11 cellular contexts compared by ENCODE assay signal in the genomic region with DNA sequence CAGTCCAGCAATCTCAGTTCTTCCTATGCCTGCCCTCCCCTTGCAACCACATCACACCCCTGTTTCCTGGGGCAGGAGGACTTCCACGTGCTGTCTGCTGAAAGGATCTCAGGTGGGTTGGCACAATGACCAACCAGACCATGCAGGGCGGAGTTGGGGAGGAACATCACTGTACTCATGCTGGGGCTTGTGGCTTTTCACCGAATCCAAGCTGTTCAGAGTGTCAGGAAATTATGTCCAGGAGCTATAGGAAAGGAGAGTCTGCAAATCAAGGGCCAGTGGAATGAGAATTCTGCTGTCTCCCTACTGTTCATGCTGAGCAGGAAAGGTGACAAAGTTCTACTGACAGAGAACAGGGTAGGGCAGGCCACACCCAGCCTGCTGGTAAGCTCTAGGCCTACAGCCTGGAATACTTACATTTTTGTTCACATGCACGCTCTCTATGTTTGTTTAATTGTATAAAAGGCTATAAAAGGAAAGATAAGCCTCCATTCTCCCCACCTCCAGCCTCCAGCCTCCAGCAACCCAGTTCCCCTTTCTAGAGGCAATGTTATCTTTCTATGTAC. TPM values are rescaled to one million over a fixed set of nuclear protein-coding genes. Genes with fewer than 3 reads are reported as not detected.
A peak's percentile ranks its signal among the peaks of the same experiment; 100 is the strongest.
DNase-seq lines count a peak whose midpoint lies in the region; ATAC-seq and TF ChIP-seq lines count a peak whose summit lies in the region.
"Had no signal": no experiment of that assay in that cellular context is flagged by ENCODE, and none has a peak within 500 bp of the region (broad histone marks: within the 10 kb centered on the region; RNA-seq: fewer than 3 reads in every experiment).

No MANE protein-coding gene starts in this region.

- TF ChIP-seq CTCF in RWPE1 (conservative IDR thresholded peaks at IDR 0.05; ENCODE audit: low read depth) (no peak), hepatocyte (IDR thresholded peaks at IDR 0.05; ENCODE audit: poor library complexity) (no peak), thyroid gland (IDR thresholded peaks at IDR 0.05) (no peak)

- POLR2A ChIA-PET in RWPE1 (lab: Yijun Ruan, JAX; ENCODE audit: low non-redundant PET): no interaction called here

- H3K79me2 ChIP-seq in hepatocyte: no peaks in the 10 kb centered on the region

- no peaks in the 10 kb centered on the region for H3K9me2 ChIP-seq in hepatocyte (replicated peaks; ENCODE audit: insufficient read depth)

- peak overlapping the region; percentile 58 for H3K4me2 ChIP-seq in hepatocyte
- H3K4me2 ChIP-seq: smooth muscle cell had no signal

- TF ChIP-seq POLR2A in thyroid gland (IDR thresholded peaks at IDR 0.05): peak in 1 of 2 donors; percentile 6

- intact Hi-C loops in thyroid gland (cut with DNase I) (no loop called here), sciatic nerve (cut with DNase I) (no loop called here)

- no peak for ATAC-seq in activated T-cell treated with anti-CD3 and anti-CD28 coated beads, Interleukin-2, amount 50 U/mL, for 4 hours
- ATAC-seq in sciatic nerve: no peak
- ATAC-seq: SK-N-SH treated with all-trans-retinoic acid at 6 μM for 48 hours had no signal

- no peaks in the 10 kb centered on the region for H3K27me3 Mint-ChIP-seq in activated T-cell treated with anti-CD3 and anti-CD28 coated beads, Interleukin-2, amount 50 U/mL, for 4 hours (ENCODE audit: low read depth)

- DNase-seq in activated T-cell treated with anti-CD3 and anti-CD28 coated beads, Interleukin-2, amount 50 U/mL, for 4 hours: no peak
- DNase-seq in activated T-cell treated with anti-CD3 and anti-CD28 coated beads, Interleukin-2, amount 50 U/mL, for 48 hours: no peak
- DNase-seq in RWPE1 (ENCODE audit: low spot score) (no peak), hepatocyte (ENCODE audit: low spot score) (peak; percentile 80), thyroid gland (peak; percentile 33 to 36), sciatic nerve (ENCODE audit: low spot score) (no peak), NCI-H748 treated with DMSO at 0.1 percent for 48 hours (lab: John Stamatoyannopoulos, UW) (no peak)
- no peak for DNase-seq in NK-92 treated with Interleukin-12 subunit alpha and Interleukin-12 subunit beta, amount 100 ng/mL, for 24 hours (lab: John Stamatoyannopoulos, UW)

- H3K4me1 ChIP-seq in hepatocyte (ENCODE audit: insufficient read depth) (peaks cover 35% of the 10 kb centered on the region), thyroid gland (peaks cover 41 to 51% of the 10 kb centered on the region in 2 donors)

- H3K4me3 ChIP-seq in hepatocyte: no peak overlapping the region
- no peak overlapping the region for H3K4me3 ChIP-seq in thyroid gland (replicated peaks in 1 of 3)
- H3K4me3 ChIP-seq: smooth muscle cell had no signal

- H3K9me3 ChIP-seq in hepatocyte (ENCODE audit: low read depth) (no peaks in the 10 kb centered on the region), thyroid gland (no peaks in the 10 kb centered on the region)

- H3K27ac ChIP-seq in RWPE1 (peak overlapping the region; percentile 100), hepatocyte (peak overlapping the region; percentile 99), thyroid gland (peak overlapping the region; percentile 62 to 67 (median 66))

- WGBS in hepatocyte (ENCODE audit: low lambda C conversion rate, missing lambda C conversion rate): 74% methylated on average over 4 of the region's 4 CpGs
- WGBS in thyroid gland, 2 donors: 56 to 66% methylated on average over 4 of the region's 4 CpGs

- peaks cover 59% of the 10 kb centered on the region for H3K4me1 Mint-ChIP-seq in activated T-cell treated with anti-CD3 and anti-CD28 coated beads, Interleukin-2, amount 50 U/mL, for 4 hours (ENCODE audit: low read depth)

- H3K36me3 Mint-ChIP-seq in activated T-cell treated with anti-CD3 and anti-CD28 coated beads, Interleukin-2, amount 50 U/mL, for 4 hours (ENCODE audit: insufficient read depth): no peaks in the 10 kb centered on the region

- H3K36me3 ChIP-seq in hepatocyte (replicated peaks; ENCODE audit: insufficient read depth, low read depth) (no peaks in the 10 kb centered on the region), thyroid gland (no peaks in the 10 kb centered on the region)

- no peaks in the 10 kb centered on the region for H4K20me1 ChIP-seq in hepatocyte (ENCODE audit: insufficient read depth, poor library complexity, severe bottlenecking)

- H3K4me3 Mint-ChIP-seq in activated T-cell treated with anti-CD3 and anti-CD28 coated beads, Interleukin-2, amount 50 U/mL, for 4 hours: peak overlapping the region; percentile 31

- CTCF ChIA-PET in RWPE1 (lab: Yijun Ruan, JAX): no interaction called here

- H3K27me3 ChIP-seq in hepatocyte (no peaks in the 10 kb centered on the region), thyroid gland (no peaks in the 10 kb centered on the region)

- no peaks in the 10 kb centered on the region for H3K9me3 Mint-ChIP-seq in activated T-cell treated with anti-CD3 and anti-CD28 coated beads, Interleukin-2, amount 50 U/mL, for 4 hours

- no peak overlapping the region for H2AFZ ChIP-seq in hepatocyte

RNA-seq across cellular contexts. Expression of a gene that starts 1.7 kb away (rescaled TPM):
- not detected for total RNA-seq in activated T-cell treated with anti-CD3 and anti-CD28 coated beads, Interleukin-2, amount 50 U/mL, for 4 hours
- 0.77 and 1.2 TPM in 2 replicates for total RNA-seq in hepatocyte
- 1.9 and 3.0 TPM in 2 replicates for polyA plus RNA-seq in hepatocyte
- 1 to 10 TPM in 1 of 4 donors, not detected in 3; 1.4 TPM for total RNA-seq in thyroid gland
- not detected for total RNA-seq in sciatic nerve
- total RNA-seq: lung microvascular endothelial cell, smooth muscle cell had no signal
- polyA plus RNA-seq: smooth muscle cell had no signal

RNA-seq across cellular contexts. Expression of a gene that starts 28.3 kb away (rescaled TPM):
- 1 to 10 TPM; 5.7 to 8.0 (median 7.4) TPM for total RNA-seq in activated T-cell treated with anti-CD3 and anti-CD28 coated beads, Interleukin-2, amount 50 U/mL, for 4 hours
- total RNA-seq in hepatocyte: 13.7 and 17.5 TPM in 2 replicates
- 7.9 and 16.0 TPM in 2 replicates for polyA plus RNA-seq in hepatocyte
- total RNA-seq in thyroid gland: 10 to 100 TPM; 23.5 to 53.6 (median 39.8) TPM
- 36.7 TPM for total RNA-seq in sciatic nerve
- total RNA-seq: smooth muscle cell had no signal
- polyA plus RNA-seq: smooth muscle cell had no signal

RNA-seq across cellular contexts. Expression of a gene that starts 49.4 kb away (rescaled TPM):
- 1 to 10 TPM in 1 of 3 donors, under 1 TPM in 2; 0.63 to 1.7 (median 0.90) TPM for total RNA-seq in activated T-cell treated with anti-CD3 and anti-CD28 coated beads, Interleukin-2, amount 50 U/mL, for 4 hours
- total RNA-seq in hepatocyte: 26.9 and 32.4 TPM in 2 replicates
- polyA plus RNA-seq in hepatocyte: 49.6 and 59.9 TPM in 2 replicates
- 10 to 100 TPM; 42.8 to 96.0 (median 74.6) TPM for total RNA-seq in thyroid gland
- 158 TPM for total RNA-seq in sciatic nerve

RNA-seq across cellular contexts. Expression of a gene that starts 59.0 kb away (rescaled TPM):
- not detected for total RNA-seq in activated T-cell treated with anti-CD3 and anti-CD28 coated beads, Interleukin-2, amount 50 U/mL, for 4 hours
- not detected in 2 replicates for total RNA-seq in hepatocyte
- polyA plus RNA-seq in hepatocyte: not detected in 2 replicates
- total RNA-seq in thyroid gland: under 1 TPM in 1 of 4 donors, not detected in 3; 0.94 TPM
- total RNA-seq in sciatic nerve: 9.2 TPM
- total RNA-seq: lung microvascular endothelial cell, smooth muscle cell had no signal
- polyA plus RNA-seq: smooth muscle cell had no signal

Comparison
In these comparisons a context has a peak if more than half of its experiments do, and no peak if none do; other contexts are left out.
1. DNase-seq: peak in hepatocyte (single experiment) and thyroid gland (2 of 2); none in activated T-cell treated with anti-CD3 and anti-CD28 coated beads, Interleukin-2, amount 50 U/mL, for 4 hours (single experiment), activated T-cell treated with anti-CD3 and anti-CD28 coated beads, Interleukin-2, amount 50 U/mL, for 48 hours (0 of 2), RWPE1 (single experiment), sciatic nerve (single experiment), NCI-H748 treated with DMSO at 0.1 percent for 48 hours (single experiment) and NK-92 treated with Interleukin-12 subunit alpha and Interleukin-12 subunit beta, amount 100 ng/mL, for 24 hours (single experiment).
2. RNA of a gene that starts 49.4 kb away (total RNA-seq): 158 TPM in sciatic nerve (single experiment), 42.8 to 96.0 TPM in thyroid gland and 26.9 to 32.4 TPM in hepatocyte; 0.63 to 1.7 TPM in activated T-cell treated with anti-CD3 and anti-CD28 coated beads, Interleukin-2, amount 50 U/mL, for 4 hours; every median in the first group is over 10 times any median in the second.
3. Peak in every context shown above with its lines, with median percentiles within 50 percentile points of each other: H3K27ac ChIP-seq.